ENCODE assay signal across 22 cellular contexts in genomic region chr9:131800885-131801284, GRCh38.
"Had no signal": no experiment of that assay in that cellular context is flagged by ENCODE, and none has a peak within 500 bp of the region (broad histone marks: within the 10 kb centered on the region; RNA-seq: fewer than 3 reads in every experiment).

No MANE protein-coding gene starts in this region.

- H3K9me3 ChIP-seq: left ventricle myocardium inferior, lower lobe of right lung, ovary, thoracic aorta, transverse colon had no signal

- H3K4me1 ChIP-seq: foreskin keratinocyte, left ventricle myocardium inferior, lower lobe of right lung, stomach, transverse colon had no signal

- H3K4me2 ChIP-seq: hepatocyte, neural progenitor cell had no signal

- H3K79me2 ChIP-seq: hepatocyte had no signal

- FAIRE-seq: endothelial cell of umbilical vein, kidney, small intestine had no signal

- ATAC-seq: foreskin keratinocyte, left cardiac atrium, lower lobe of right lung, natural killer cell, right cardiac atrium had no signal

- H3K4me3 ChIP-seq: hepatocyte, left ventricle myocardium inferior, lower lobe of right lung, neural progenitor cell, ovary, stomach, thoracic aorta, transverse colon had no signal

- H3K27me3 ChIP-seq: hepatocyte, neural progenitor cell, ovary had no signal

- H3K27ac ChIP-seq: foreskin keratinocyte, hepatocyte, left ventricle myocardium inferior, lower lobe of right lung, neural progenitor cell, ovary, stomach, thoracic aorta, transverse colon had no signal

- H3K36me3 ChIP-seq: left ventricle myocardium inferior, lower lobe of right lung, neural progenitor cell, ovary, stomach, thoracic aorta, transverse colon had no signal

- H3K9ac ChIP-seq: neural progenitor cell had no signal

- DNase-seq: effector CD4-positive, alpha-beta T cell; endodermal cell; erythroblast; foreskin keratinocyte; left cardiac atrium; left ventricle myocardium inferior; lower lobe of right lung; natural killer cell; nucleus accumbens; ovary; right cardiac atrium; small intestine; stimulated activated CD4-positive, alpha-beta T cell treated with anti-CD3 and anti-CD28 coated beads, Interleukin-12 subunit alpha, Interleukin-12 subunit beta, amount 100 ng/mL, for 4 hours; stimulated activated naive CD4-positive, alpha-beta T cell; stomach; substantia nigra; transverse colon had no signal

- H2AFZ ChIP-seq: hepatocyte, neural progenitor cell had no signal
